13 cellular contexts compared by ENCODE assay signal in genomic region chr15:90039996-90040395, GRCh38. TPM values are rescaled to one million over a fixed set of nuclear protein-coding genes. Genes with fewer than 3 reads are reported as not detected.
DNase-seq lines count a peak whose midpoint lies in the region; ATAC-seq and TF ChIP-seq lines count a peak whose summit lies in the region.
"Had no signal": no experiment of that assay in that cellular context is flagged by ENCODE, and none has a peak within 500 bp of the region (broad histone marks: within the 10 kb centered on the region; RNA-seq: fewer than 3 reads in every experiment).

No MANE protein-coding gene starts in this region.

- H3K9me3 Mint-ChIP-seq in activated CD8-positive, alpha-beta T cell treated with anti-CD3 and anti-CD28 coated beads for 36 hours, result no peaks in the 10 kb centered on the region
- no peaks in the 10 kb centered on the region for H3K9me3 Mint-ChIP-seq in activated CD8-positive, alpha-beta T cell treated with anti-CD3 and anti-CD28 coated beads, Interleukin-2, amount 10 ng/mL, durations not matched to agents 7 days and 5 days (ENCODE audit: insufficient read depth)
- H3K9me3 Mint-ChIP-seq in endothelial cell (ENCODE audit: unreplicated experiment), result no peaks in the 10 kb centered on the region
- H3K9me3 Mint-ChIP-seq: activated CD4-positive, alpha-beta T cell treated with anti-CD3 and anti-CD28 coated beads, Interleukin-2, amount 10 ng/mL, durations not matched to agents 7 days and 5 days; T-helper 2 cell treated with Interferon-gamma antibody and Interleukin-4, amounts not matched to agents 5 μg/mL and 100 μg/mL, for 36 hours had no signal

- peak overlapping the region; percentile 26 for H3K4me2 ChIP-seq in OCI-LY3 (ENCODE audit: low read length)

- H3K4me1 Mint-ChIP-seq in activated CD8-positive, alpha-beta T cell treated with anti-CD3 and anti-CD28 coated beads for 36 hours (ENCODE audit: low read depth), result peaks cover 55% of the 10 kb centered on the region
- H3K4me1 Mint-ChIP-seq in activated CD8-positive, alpha-beta T cell treated with anti-CD3 and anti-CD28 coated beads, Interleukin-2, amount 10 ng/mL, durations not matched to agents 7 days and 5 days (ENCODE audit: low read depth), result peaks cover 58% of the 10 kb centered on the region
- peaks cover 82% of the 10 kb centered on the region for H3K4me1 Mint-ChIP-seq in endothelial cell (ENCODE audit: unreplicated experiment)

- no peak for DNase-seq in activated CD8-positive, alpha-beta T cell treated with anti-CD3 and anti-CD28 coated beads for 36 hours
- no peak for DNase-seq in activated CD8-positive, alpha-beta T cell treated with anti-CD3 and anti-CD28 coated beads, Interleukin-2, amount 10 ng/mL, durations not matched to agents 7 days and 5 days
- DNase-seq in endothelial cell (ENCODE audit: low spot score) (no peak), posterior vena cava (ENCODE audit: low spot score) (peak; percentile 73), islet precursor cell (no peak), KBM-7 (no peak)
- no peak for DNase-seq in stimulated activated CD4-positive, alpha-beta T cell treated with anti-CD3 and anti-CD28 coated beads, Interleukin-4, amount 100 ng/mL, for 1 hour
- DNase-seq: activated CD4-positive, alpha-beta T cell treated with anti-CD3 and anti-CD28 coated beads, Interleukin-2, amount 10 ng/mL, durations not matched to agents 7 days and 5 days; amniotic stem cell; foreskin keratinocyte; NCI-H1092 treated with DMSO at 0.1 percent for 48 hours had no signal

- no peaks in the 10 kb centered on the region for H3K27me3 ChIP-seq in OCI-LY3 (ENCODE audit: low read depth, low read length)
- H3K27me3 ChIP-seq: foreskin keratinocyte had no signal

- H3K27ac Mint-ChIP-seq in activated CD8-positive, alpha-beta T cell treated with anti-CD3 and anti-CD28 coated beads for 36 hours, result peak overlapping the region; percentile 33
- H3K27ac Mint-ChIP-seq in activated CD8-positive, alpha-beta T cell treated with anti-CD3 and anti-CD28 coated beads, Interleukin-2, amount 10 ng/mL, durations not matched to agents 7 days and 5 days, result no peak overlapping the region
- peak overlapping the region; percentile 82 for H3K27ac Mint-ChIP-seq in endothelial cell (ENCODE audit: unreplicated experiment)
- H3K27ac Mint-ChIP-seq: activated CD4-positive, alpha-beta T cell treated with anti-CD3 and anti-CD28 coated beads, Interleukin-2, amount 10 ng/mL, durations not matched to agents 7 days and 5 days had no signal

- intact Hi-C loops in activated CD8-positive, alpha-beta T cell treated with anti-CD3 and anti-CD28 coated beads for 36 hours (cut with micrococcal nuclease), result no loop called here
- intact Hi-C loops in posterior vena cava (cut with DNase I), result no loop called here

- peak overlapping the region; percentile 10 for H3K9ac ChIP-seq in OCI-LY3 (ENCODE audit: low read length)

- no peak overlapping the region for H3K4me3 ChIP-seq in OCI-LY3 (ENCODE audit: low read length)

- H3K36me3 ChIP-seq in OCI-LY3 (replicated peaks; ENCODE audit: low read depth, low read length), result peaks cover 38% of the 10 kb centered on the region

- in situ Hi-C loops in KBM-7 (cut with MboI; ENCODE audit: low pct_unique_long_range_greater_than_20kb, low sequenced_read_pairs), result no loop called here

- no peaks in the 10 kb centered on the region for H3K36me3 Mint-ChIP-seq in activated CD8-positive, alpha-beta T cell treated with anti-CD3 and anti-CD28 coated beads for 36 hours (ENCODE audit: low read depth)
- peaks cover 6% of the 10 kb centered on the region for H3K36me3 Mint-ChIP-seq in activated CD8-positive, alpha-beta T cell treated with anti-CD3 and anti-CD28 coated beads, Interleukin-2, amount 10 ng/mL, durations not matched to agents 7 days and 5 days (ENCODE audit: low read depth)
- H3K36me3 Mint-ChIP-seq in endothelial cell (ENCODE audit: low read depth, unreplicated experiment), result peaks cover 13% of the 10 kb centered on the region

- POLR2A ChIA-PET in activated CD8-positive, alpha-beta T cell treated with anti-CD3 and anti-CD28 coated beads for 36 hours (lab: Charles Lee), result interaction anchor here (1.2 kb wide), 1 partner anchor 19 kb away, joined by 4 read pairs; no protein-coding TSS in a partner anchor
- POLR2A ChIA-PET in activated CD8-positive, alpha-beta T cell treated with anti-CD3 and anti-CD28 coated beads, Interleukin-2, amount 10 ng/mL, durations not matched to agents 7 days and 5 days (lab: Charles Lee), result no interaction called here

- H3K27me3 Mint-ChIP-seq in activated CD8-positive, alpha-beta T cell treated with anti-CD3 and anti-CD28 coated beads for 36 hours, result no peaks in the 10 kb centered on the region
- no peaks in the 10 kb centered on the region for H3K27me3 Mint-ChIP-seq in activated CD8-positive, alpha-beta T cell treated with anti-CD3 and anti-CD28 coated beads, Interleukin-2, amount 10 ng/mL, durations not matched to agents 7 days and 5 days (ENCODE audit: low read depth)
- peaks cover 13% of the 10 kb centered on the region for H3K27me3 Mint-ChIP-seq in endothelial cell (ENCODE audit: unreplicated experiment)
- H3K27me3 Mint-ChIP-seq: activated CD4-positive, alpha-beta T cell treated with anti-CD3 and anti-CD28 coated beads, Interleukin-2, amount 10 ng/mL, durations not matched to agents 7 days and 5 days had no signal

- H4K20me1 ChIP-seq in OCI-LY3 (ENCODE audit: insufficient read depth, low read length), result no peaks in the 10 kb centered on the region

- H3K4me1 ChIP-seq in OCI-LY3 (ENCODE audit: low read length), result peaks cover 85% of the 10 kb centered on the region

- ATAC-seq in activated CD8-positive, alpha-beta T cell treated with anti-CD3 and anti-CD28 coated beads for 36 hours, result no peak
- ATAC-seq in activated CD8-positive, alpha-beta T cell treated with anti-CD3 and anti-CD28 coated beads, Interleukin-2, amount 10 ng/mL, durations not matched to agents 7 days and 5 days, result no peak
- ATAC-seq: foreskin keratinocyte had no signal

- no peak for TF ChIP-seq CTCF in activated CD8-positive, alpha-beta T cell treated with anti-CD3 and anti-CD28 coated beads for 36 hours (IDR thresholded peaks at IDR 0.05)
- TF ChIP-seq CTCF in OCI-LY3 (IDR thresholded peaks at IDR 0.05; ENCODE audit: low read depth, low read length) (no peak), endothelial cell (IDR thresholded peaks at IDR 0.05; ENCODE audit: unreplicated experiment) (no peak)

- CTCF ChIA-PET in activated CD8-positive, alpha-beta T cell treated with anti-CD3 and anti-CD28 coated beads for 36 hours (lab: Charles Lee), result no interaction called here
- CTCF ChIA-PET in activated CD8-positive, alpha-beta T cell treated with anti-CD3 and anti-CD28 coated beads, Interleukin-2, amount 10 ng/mL, durations not matched to agents 7 days and 5 days (lab: Charles Lee), result no interaction called here

- H3K27ac ChIP-seq in OCI-LY3 (ENCODE audit: low read length), result peak overlapping the region; percentile 91
- H3K27ac ChIP-seq: foreskin keratinocyte had no signal

- H3K79me2 ChIP-seq in OCI-LY3 (ENCODE audit: low read length), result peaks cover 98% of the 10 kb centered on the region

- H2AFZ ChIP-seq in OCI-LY3 (ENCODE audit: low read depth, low read length), result no peak overlapping the region

- no peak overlapping the region for H3K4me3 Mint-ChIP-seq in activated CD8-positive, alpha-beta T cell treated with anti-CD3 and anti-CD28 coated beads for 36 hours
- no peak overlapping the region for H3K4me3 Mint-ChIP-seq in activated CD8-positive, alpha-beta T cell treated with anti-CD3 and anti-CD28 coated beads, Interleukin-2, amount 10 ng/mL, durations not matched to agents 7 days and 5 days
- no peak overlapping the region for H3K4me3 Mint-ChIP-seq in endothelial cell (ENCODE audit: unreplicated experiment)
- H3K4me3 Mint-ChIP-seq: activated CD4-positive, alpha-beta T cell treated with anti-CD3 and anti-CD28 coated beads, Interleukin-2, amount 10 ng/mL, durations not matched to agents 7 days and 5 days; T-helper 2 cell treated with Interferon-gamma antibody and Interleukin-4, amounts not matched to agents 5 μg/mL and 100 μg/mL, for 36 hours had no signal

- no peaks in the 10 kb centered on the region for H3K9me3 ChIP-seq in OCI-LY3 (ENCODE audit: insufficient read depth, low read length)

RNA-seq across cellular contexts. Expression of gene ZNF710, which starts 38.9 kb away (rescaled TPM):
- total RNA-seq in activated CD8-positive, alpha-beta T cell treated with anti-CD3 and anti-CD28 coated beads for 36 hours, result 10 to 100 TPM; 15.2 to 17.2 TPM
- total RNA-seq in activated CD8-positive, alpha-beta T cell treated with anti-CD3 and anti-CD28 coated beads, Interleukin-2, amount 10 ng/mL, durations not matched to agents 7 days and 5 days, result 10 to 100 TPM; 22.7 to 24.9 TPM
- total RNA-seq in endothelial cell (ENCODE audit: unreplicated experiment), result 129 TPM
- 10 to 100 TPM; 11.6 to 13.3 TPM for total RNA-seq in posterior vena cava
